ENCODE assay signal across 24 cellular contexts in the genomic region with DNA sequence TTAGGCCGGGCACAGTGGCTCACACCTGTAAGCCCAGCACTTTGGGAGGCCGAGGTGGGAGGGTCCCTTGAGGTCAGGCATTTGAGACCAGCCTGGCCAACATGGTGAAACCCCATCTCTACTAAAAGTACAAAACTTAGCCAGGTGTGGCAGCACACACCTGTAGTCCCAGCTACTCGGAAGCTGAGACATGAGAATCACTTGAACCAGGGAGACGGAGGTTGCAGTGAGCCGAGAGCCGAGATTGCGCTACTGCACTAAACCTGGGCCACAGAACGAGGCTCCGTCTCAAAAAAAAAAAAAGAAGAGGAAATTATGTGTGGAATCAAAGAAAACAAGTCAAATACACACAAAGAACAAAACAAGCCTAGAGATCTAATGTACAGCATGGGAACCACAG. TPM values are rescaled to one million over a fixed set of nuclear protein-coding genes. Genes with fewer than 3 reads are reported as not detected.
A peak's percentile ranks its signal among the peaks of the same experiment; 100 is the strongest.
DNase-seq lines count a peak whose midpoint lies in the region; ATAC-seq and TF ChIP-seq lines count a peak whose summit lies in the region.
"Had no signal": no experiment of that assay in that cellular context is flagged by ENCODE, and none has a peak within 500 bp of the region (broad histone marks: within the 10 kb centered on the region; RNA-seq: fewer than 3 reads in every experiment).

No MANE protein-coding gene starts in this region.

- no peaks in the 10 kb centered on the region for H3K9me2 ChIP-seq in PC-9 (ENCODE audit: insufficient read depth)
- H3K9me2 ChIP-seq: SK-N-SH had no signal

- no TSS peak for BruUV-seq in PC-9 (replicated peaks; lab: Mats Ljungman, UMichigan)

- TF ChIP-seq CTCF in PC-9 (conservative IDR thresholded peaks at IDR 0.05) (no peak), left lung (IDR thresholded peaks at IDR 0.05) (no peak), progenitor cell of endocrine pancreas (IDR thresholded peaks at IDR 0.05; ENCODE audit: unreplicated experiment) (peak; percentile 9)

- peaks cover 18% of the 10 kb centered on the region for H3K79me2 ChIP-seq in PC-9 (ENCODE audit: low read depth)

- H4K20me1 ChIP-seq in BLaER1 treated with 17β-estradiol and CSF1 and Interleukin-3, amounts not matched to agents 10 nM and 100 nM, result peaks cover 0 to 24% (median 16%) of the 10 kb centered on the region in 11 experiments; a peak in 12 of 22 replicates
- H4K20me1 ChIP-seq in PC-9 (ENCODE audit: insufficient read depth), result no peaks in the 10 kb centered on the region

- H3F3A ChIP-seq in PC-9 (ENCODE audit: insufficient read depth, low read depth), result peaks cover 42% of the 10 kb centered on the region

- H3K27ac ChIP-seq in BLaER1 treated with 17β-estradiol and CSF1 and Interleukin-3, amounts not matched to agents 10 nM and 100 nM, result no peak overlapping the region
- H3K27ac ChIP-seq in PC-9, result 0 out of 2 replicates have a peak overlapping the region, but pooled peaks have one; percentile 5
- H3K27ac ChIP-seq in left lung, result peak overlapping the region in 1 of 2 donors; percentile 6
- H3K27ac ChIP-seq in SJCRH30, result no peak overlapping the region

- no peak overlapping the region for H3K4me3 ChIP-seq in BLaER1 treated with 17β-estradiol and CSF1 and Interleukin-3, amounts not matched to agents 10 nM and 100 nM
- H3K4me3 ChIP-seq in PC-9 (no peak overlapping the region), left lung (no peak overlapping the region), SJCRH30 (no peak overlapping the region)

- POLR2A ChIA-PET in PC-9 (lab: Charles Lee; ENCODE audit: unreplicated experiment), result interaction anchor here (0.6 kb wide), 1 partner anchor 11 kb away, joined by 4 read pairs; no protein-coding TSS in a partner anchor

- peaks cover 18% of the 10 kb centered on the region for H3K4me1 Mint-ChIP-seq in progenitor cell of endocrine pancreas (ENCODE audit: low read depth)

- H3K27ac Mint-ChIP-seq in progenitor cell of endocrine pancreas, result no peak overlapping the region
- H3K27ac Mint-ChIP-seq: CD8-positive, alpha-beta T cell; IgD-negative memory B cell had no signal

- H3K4me1 ChIP-seq in BLaER1 treated with 17β-estradiol and CSF1 and Interleukin-3, amounts not matched to agents 10 nM and 100 nM, result peaks cover 27 to 77% (median 65%) of the 10 kb centered on the region in 10 experiments
- H3K4me1 ChIP-seq in PC-9 (replicated peaks; ENCODE audit: insufficient read depth), result peaks cover 78% of the 10 kb centered on the region
- peaks cover 9 to 10% of the 10 kb centered on the region in 2 donors for H3K4me1 ChIP-seq in left lung
- H3K4me1 ChIP-seq in SJCRH30, result peaks cover 52% of the 10 kb centered on the region

- H3K27me3 ChIP-seq in BLaER1 treated with 17β-estradiol and CSF1 and Interleukin-3, amounts not matched to agents 10 nM and 100 nM, result peaks cover 0 to 10% (median 0%) of the 10 kb centered on the region in 11 experiments; a peak in 4 of 22 replicates
- H3K27me3 ChIP-seq in PC-9 (ENCODE audit: insufficient read depth, low read depth) (no peaks in the 10 kb centered on the region), left lung (no peaks in the 10 kb centered on the region), SJCRH30 (no peaks in the 10 kb centered on the region)
- H3K27me3 ChIP-seq: BE2C had no signal

- no peak overlapping the region for H2AFZ ChIP-seq in PC-9

- no peak for DNase-seq in PC-9
- DNase-seq in left lung, result peak in 1 of 2 donors; percentile 22
- no peak for DNase-seq in progenitor cell of endocrine pancreas (ENCODE audit: low spot score, unreplicated experiment)
- no peak for DNase-seq in SJCRH30
- DNase-seq in G401 (ENCODE audit: low spot score), result no peak
- no peak for DNase-seq in HUDEP-2 (lab: John Stamatoyannopoulos, UW; ENCODE audit: unreplicated experiment in 76 of 76)
- DNase-seq in NCI-H2081 treated with DMSO at 0.1 percent for 48 hours (lab: John Stamatoyannopoulos, UW), result no peak
- DNase-seq: CD8-positive, alpha-beta T cell; DMS53; GF-D8; NCI-H1105; NCI-H146; NCI-H2081; NCI-H2171 treated with DMSO at 0.1 percent for 48 hours; NCI-H446; NCI-H526 treated with DMSO at 0.1 percent for 48 hours; OCI-M1; SHP77; SK-N-SH had no signal

- no peaks in the 10 kb centered on the region for H3K9me3 Mint-ChIP-seq in progenitor cell of endocrine pancreas (ENCODE audit: low read depth)
- H3K9me3 Mint-ChIP-seq: CD8-positive, alpha-beta T cell; IgD-negative memory B cell had no signal

- intact Hi-C loops in PC-9 (cut with micrococcal nuclease; ENCODE audit: unreplicated experiment), result no loop called here
- intact Hi-C loops in left lung (cut with DNase I), result no loop called here

- no peaks in the 10 kb centered on the region for H3K27me3 Mint-ChIP-seq in progenitor cell of endocrine pancreas

- H3K9ac ChIP-seq in BLaER1 treated with 17β-estradiol and CSF1 and Interleukin-3, amounts not matched to agents 10 nM and 100 nM, result peak overlapping the region in 1 of 11 experiments; percentile 27; a peak in 1 of 22 replicates
- H3K9ac ChIP-seq: SK-N-SH had no signal

- H3K4me3 Mint-ChIP-seq in progenitor cell of endocrine pancreas (ENCODE audit: low read depth), result no peak overlapping the region
- H3K4me3 Mint-ChIP-seq: CD8-positive, alpha-beta T cell; IgD-negative memory B cell had no signal

- ATAC-seq in left lung, result peak; percentile 21
- ATAC-seq: CD8-positive, alpha-beta T cell had no signal

- CTCF ChIA-PET in PC-9 (lab: Charles Lee), result no interaction called here

- no peaks in the 10 kb centered on the region for H3K9me3 ChIP-seq in BLaER1 treated with 17β-estradiol and CSF1 and Interleukin-3, amounts not matched to agents 10 nM and 100 nM (replicated peaks in 1 of 11)
- H3K9me3 ChIP-seq in PC-9 (ENCODE audit: insufficient read depth, low read depth) (no peaks in the 10 kb centered on the region), left lung (no peaks in the 10 kb centered on the region), SJCRH30 (replicated peaks) (no peaks in the 10 kb centered on the region)
- H3K9me3 ChIP-seq: BE2C, SK-N-SH had no signal

- no peaks in the 10 kb centered on the region for H3K36me3 Mint-ChIP-seq in progenitor cell of endocrine pancreas (ENCODE audit: insufficient read depth)
- H3K36me3 Mint-ChIP-seq: CD8-positive, alpha-beta T cell had no signal

- in situ Hi-C loops in G401 (cut with HindIII; ENCODE audit: low sequenced_read_pairs), result no loop called here

- H3K36me3 ChIP-seq in BLaER1 treated with 17β-estradiol and CSF1 and Interleukin-3, amounts not matched to agents 10 nM and 100 nM, result no peaks in the 10 kb centered on the region
- H3K36me3 ChIP-seq in PC-9 (ENCODE audit: low read depth) (no peaks in the 10 kb centered on the region), left lung (no peaks in the 10 kb centered on the region), SJCRH30 (no peaks in the 10 kb centered on the region)
- H3K36me3 ChIP-seq: BE2C had no signal

- H3K4me2 ChIP-seq in BLaER1 treated with 17β-estradiol and CSF1 and Interleukin-3, amounts not matched to agents 10 nM and 100 nM, result peak overlapping the region in 8 of 11 experiments; percentile 49 to 85 (median 70); a peak in 14 of 22 replicates
- no peak overlapping the region for H3K4me2 ChIP-seq in PC-9
- H3K4me2 ChIP-seq: SK-N-SH had no signal

RNA-seq across cellular contexts. Expression of gene MPRIP, which starts 16.1 kb away (rescaled TPM):
- total RNA-seq in PC-9 (2021) (411 and 443 TPM in 2 replicates), left lung (100 to 1,000 TPM; 259 to 338 TPM), progenitor cell of endocrine pancreas (180 and 195 TPM in 2 replicates)
- 312 and 334 TPM in 2 replicates for total RNA-seq in SJCRH30 (2014; rRNA removed; shearing (Covaris generic))
- total RNA-seq in G401 (2014; rRNA removed; shearing (Covaris generic)), result 59.5 and 97.1 TPM in 2 replicates

RNA-seq across cellular contexts. Expression of gene TNFRSF13B, which starts 54.2 kb away (rescaled TPM):
- total RNA-seq in PC-9 (2021) (not detected in 2 replicates), left lung (under 1 TPM; 0.61 to 0.79 TPM), progenitor cell of endocrine pancreas (not detected in 2 replicates)
- total RNA-seq in SJCRH30 (2014; rRNA removed; shearing (Covaris generic)), result not detected in 2 replicates
- total RNA-seq in G401 (2014; rRNA removed; shearing (Covaris generic)), result not detected in 2 replicates
- total RNA-seq: A673; CD8-positive, alpha-beta T cell; H1 had no signal
